In the genomic region with DNA sequence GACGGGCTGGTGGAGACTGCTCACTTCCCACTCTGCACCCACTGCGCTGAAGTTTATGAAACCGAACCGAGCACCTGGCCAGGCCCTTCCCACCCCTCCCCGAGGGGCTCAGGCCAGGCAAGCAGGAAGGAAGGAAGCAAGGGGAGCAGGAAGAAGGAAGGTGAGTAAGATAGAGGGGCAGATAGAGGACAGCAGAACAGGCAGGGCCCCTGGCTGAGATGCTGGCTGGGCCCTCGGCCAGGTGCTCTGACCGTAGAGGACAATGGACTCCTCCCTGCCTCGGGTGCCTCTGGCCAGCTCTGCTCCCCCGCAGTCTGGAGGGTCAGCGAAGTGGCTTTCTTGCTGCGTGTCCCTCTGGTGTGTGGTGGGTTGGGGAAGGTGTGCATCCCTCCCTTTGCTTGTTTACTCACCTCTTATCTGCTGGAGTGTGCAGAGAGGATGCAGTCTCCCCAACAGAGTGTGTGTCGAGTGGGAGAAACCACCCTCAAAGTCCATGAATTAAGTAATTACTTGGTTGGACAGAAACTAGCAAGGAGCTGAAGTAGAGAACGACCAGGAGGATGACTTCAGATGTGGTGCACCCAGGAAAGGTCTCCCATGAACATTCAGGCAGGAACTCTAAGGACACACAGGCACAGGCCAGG, we compare ENCODE assay signal across 3 cellular contexts.
TF ChIP-seq lines count a peak whose summit lies in the region.

No MANE protein-coding gene starts in this region.

TF ChIP-seq in SK-N-SH, 30 proteins besides CTCF, POLR2A, EP300 and RAD21 (continued from another document):
- TF ChIP-seq RXRA (IDR thresholded peaks at IDR 0.05; ENCODE audit: borderline replicate concordance, low read depth) (no peak), TAF1 (IDR thresholded peaks at IDR 0.05; ENCODE audit: borderline replicate concordance, low read depth, low read length) (no peak), SIN3A (IDR thresholded peaks at IDR 0.05; ENCODE audit: borderline replicate concordance, low read depth, low read length) (no peak), FOXM1 (IDR thresholded peaks at IDR 0.05; ENCODE audit: low read depth) (no peak), FOSL2 (IDR thresholded peaks at IDR 0.05; ENCODE audit: borderline replicate concordance, low read depth) (no peak), NFIC (IDR thresholded peaks at IDR 0.05; ENCODE audit: borderline replicate concordance) (no peak), CHD2 (IDR thresholded peaks at IDR 0.05; ENCODE audit: low read length, partially characterized antibody) (no peak), FOXJ3 (CRISPR knock-in tag; IDR thresholded peaks at IDR 0.05) (no peak), NRF1 (IDR thresholded peaks at IDR 0.05; ENCODE audit: low read depth, low read length) (no peak)
- TF ChIP-seq, protein P1, sequence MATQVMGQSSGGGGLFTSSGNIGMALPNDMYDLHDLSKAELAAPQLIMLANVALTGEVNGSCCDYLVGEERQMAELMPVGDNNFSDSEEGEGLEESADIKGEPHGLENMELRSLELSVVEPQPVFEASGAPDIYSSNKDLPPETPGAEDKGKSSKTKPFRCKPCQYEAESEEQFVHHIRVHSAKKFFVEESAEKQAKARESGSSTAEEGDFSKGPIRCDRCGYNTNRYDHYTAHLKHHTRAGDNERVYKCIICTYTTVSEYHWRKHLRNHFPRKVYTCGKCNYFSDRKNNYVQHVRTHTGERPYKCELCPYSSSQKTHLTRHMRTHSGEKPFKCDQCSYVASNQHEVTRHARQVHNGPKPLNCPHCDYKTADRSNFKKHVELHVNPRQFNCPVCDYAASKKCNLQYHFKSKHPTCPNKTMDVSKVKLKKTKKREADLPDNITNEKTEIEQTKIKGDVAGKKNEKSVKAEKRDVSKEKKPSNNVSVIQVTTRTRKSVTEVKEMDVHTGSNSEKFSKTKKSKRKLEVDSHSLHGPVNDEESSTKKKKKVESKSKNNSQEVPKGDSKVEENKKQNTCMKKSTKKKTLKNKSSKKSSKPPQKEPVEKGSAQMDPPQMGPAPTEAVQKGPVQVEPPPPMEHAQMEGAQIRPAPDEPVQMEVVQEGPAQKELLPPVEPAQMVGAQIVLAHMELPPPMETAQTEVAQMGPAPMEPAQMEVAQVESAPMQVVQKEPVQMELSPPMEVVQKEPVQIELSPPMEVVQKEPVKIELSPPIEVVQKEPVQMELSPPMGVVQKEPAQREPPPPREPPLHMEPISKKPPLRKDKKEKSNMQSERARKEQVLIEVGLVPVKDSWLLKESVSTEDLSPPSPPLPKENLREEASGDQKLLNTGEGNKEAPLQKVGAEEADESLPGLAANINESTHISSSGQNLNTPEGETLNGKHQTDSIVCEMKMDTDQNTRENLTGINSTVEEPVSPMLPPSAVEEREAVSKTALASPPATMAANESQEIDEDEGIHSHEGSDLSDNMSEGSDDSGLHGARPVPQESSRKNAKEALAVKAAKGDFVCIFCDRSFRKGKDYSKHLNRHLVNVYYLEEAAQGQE (IDR thresholded peaks at IDR 0.05; ENCODE audit: low read depth, low read length) = no peak
- TF ChIP-seq, protein P2, sequence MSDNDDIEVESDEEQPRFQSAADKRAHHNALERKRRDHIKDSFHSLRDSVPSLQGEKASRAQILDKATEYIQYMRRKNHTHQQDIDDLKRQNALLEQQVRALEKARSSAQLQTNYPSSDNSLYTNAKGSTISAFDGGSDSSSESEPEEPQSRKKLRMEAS (IDR thresholded peaks at IDR 0.05; ENCODE audit: low read depth) = no peak
TF ChIP-seq in SK-N-SH: peak in this region for 0.

TF ChIP-seq in SK-N-SH treated with all-trans-retinoic acid at 6 μM for 48 hours, 23 proteins besides CTCF, POLR2A, EP300 and RAD21:
- TF ChIP-seq, protein P3, sequence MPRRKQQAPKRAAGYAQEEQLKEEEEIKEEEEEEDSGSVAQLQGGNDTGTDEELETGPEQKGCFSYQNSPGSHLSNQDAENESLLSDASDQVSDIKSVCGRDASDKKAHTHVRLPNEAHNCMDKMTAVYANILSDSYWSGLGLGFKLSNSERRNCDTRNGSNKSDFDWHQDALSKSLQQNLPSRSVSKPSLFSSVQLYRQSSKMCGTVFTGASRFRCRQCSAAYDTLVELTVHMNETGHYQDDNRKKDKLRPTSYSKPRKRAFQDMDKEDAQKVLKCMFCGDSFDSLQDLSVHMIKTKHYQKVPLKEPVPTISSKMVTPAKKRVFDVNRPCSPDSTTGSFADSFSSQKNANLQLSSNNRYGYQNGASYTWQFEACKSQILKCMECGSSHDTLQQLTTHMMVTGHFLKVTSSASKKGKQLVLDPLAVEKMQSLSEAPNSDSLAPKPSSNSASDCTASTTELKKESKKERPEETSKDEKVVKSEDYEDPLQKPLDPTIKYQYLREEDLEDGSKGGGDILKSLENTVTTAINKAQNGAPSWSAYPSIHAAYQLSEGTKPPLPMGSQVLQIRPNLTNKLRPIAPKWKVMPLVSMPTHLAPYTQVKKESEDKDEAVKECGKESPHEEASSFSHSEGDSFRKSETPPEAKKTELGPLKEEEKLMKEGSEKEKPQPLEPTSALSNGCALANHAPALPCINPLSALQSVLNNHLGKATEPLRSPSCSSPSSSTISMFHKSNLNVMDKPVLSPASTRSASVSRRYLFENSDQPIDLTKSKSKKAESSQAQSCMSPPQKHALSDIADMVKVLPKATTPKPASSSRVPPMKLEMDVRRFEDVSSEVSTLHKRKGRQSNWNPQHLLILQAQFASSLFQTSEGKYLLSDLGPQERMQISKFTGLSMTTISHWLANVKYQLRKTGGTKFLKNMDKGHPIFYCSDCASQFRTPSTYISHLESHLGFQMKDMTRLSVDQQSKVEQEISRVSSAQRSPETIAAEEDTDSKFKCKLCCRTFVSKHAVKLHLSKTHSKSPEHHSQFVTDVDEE (CRISPR knock-in tag; IDR thresholded peaks at IDR 0.05) = no peak
- no peak for TF ChIP-seq ZFP3 (CRISPR knock-in tag; IDR thresholded peaks at IDR 0.05)
TF ChIP-seq in SK-N-SH treated with all-trans-retinoic acid at 6 μM for 48 hours: peak in this region for 0.

TF ChIP-seq in H1, 55 proteins besides CTCF, POLR2A, EP300 and RAD21:
- TF ChIP-seq, protein P4, sequence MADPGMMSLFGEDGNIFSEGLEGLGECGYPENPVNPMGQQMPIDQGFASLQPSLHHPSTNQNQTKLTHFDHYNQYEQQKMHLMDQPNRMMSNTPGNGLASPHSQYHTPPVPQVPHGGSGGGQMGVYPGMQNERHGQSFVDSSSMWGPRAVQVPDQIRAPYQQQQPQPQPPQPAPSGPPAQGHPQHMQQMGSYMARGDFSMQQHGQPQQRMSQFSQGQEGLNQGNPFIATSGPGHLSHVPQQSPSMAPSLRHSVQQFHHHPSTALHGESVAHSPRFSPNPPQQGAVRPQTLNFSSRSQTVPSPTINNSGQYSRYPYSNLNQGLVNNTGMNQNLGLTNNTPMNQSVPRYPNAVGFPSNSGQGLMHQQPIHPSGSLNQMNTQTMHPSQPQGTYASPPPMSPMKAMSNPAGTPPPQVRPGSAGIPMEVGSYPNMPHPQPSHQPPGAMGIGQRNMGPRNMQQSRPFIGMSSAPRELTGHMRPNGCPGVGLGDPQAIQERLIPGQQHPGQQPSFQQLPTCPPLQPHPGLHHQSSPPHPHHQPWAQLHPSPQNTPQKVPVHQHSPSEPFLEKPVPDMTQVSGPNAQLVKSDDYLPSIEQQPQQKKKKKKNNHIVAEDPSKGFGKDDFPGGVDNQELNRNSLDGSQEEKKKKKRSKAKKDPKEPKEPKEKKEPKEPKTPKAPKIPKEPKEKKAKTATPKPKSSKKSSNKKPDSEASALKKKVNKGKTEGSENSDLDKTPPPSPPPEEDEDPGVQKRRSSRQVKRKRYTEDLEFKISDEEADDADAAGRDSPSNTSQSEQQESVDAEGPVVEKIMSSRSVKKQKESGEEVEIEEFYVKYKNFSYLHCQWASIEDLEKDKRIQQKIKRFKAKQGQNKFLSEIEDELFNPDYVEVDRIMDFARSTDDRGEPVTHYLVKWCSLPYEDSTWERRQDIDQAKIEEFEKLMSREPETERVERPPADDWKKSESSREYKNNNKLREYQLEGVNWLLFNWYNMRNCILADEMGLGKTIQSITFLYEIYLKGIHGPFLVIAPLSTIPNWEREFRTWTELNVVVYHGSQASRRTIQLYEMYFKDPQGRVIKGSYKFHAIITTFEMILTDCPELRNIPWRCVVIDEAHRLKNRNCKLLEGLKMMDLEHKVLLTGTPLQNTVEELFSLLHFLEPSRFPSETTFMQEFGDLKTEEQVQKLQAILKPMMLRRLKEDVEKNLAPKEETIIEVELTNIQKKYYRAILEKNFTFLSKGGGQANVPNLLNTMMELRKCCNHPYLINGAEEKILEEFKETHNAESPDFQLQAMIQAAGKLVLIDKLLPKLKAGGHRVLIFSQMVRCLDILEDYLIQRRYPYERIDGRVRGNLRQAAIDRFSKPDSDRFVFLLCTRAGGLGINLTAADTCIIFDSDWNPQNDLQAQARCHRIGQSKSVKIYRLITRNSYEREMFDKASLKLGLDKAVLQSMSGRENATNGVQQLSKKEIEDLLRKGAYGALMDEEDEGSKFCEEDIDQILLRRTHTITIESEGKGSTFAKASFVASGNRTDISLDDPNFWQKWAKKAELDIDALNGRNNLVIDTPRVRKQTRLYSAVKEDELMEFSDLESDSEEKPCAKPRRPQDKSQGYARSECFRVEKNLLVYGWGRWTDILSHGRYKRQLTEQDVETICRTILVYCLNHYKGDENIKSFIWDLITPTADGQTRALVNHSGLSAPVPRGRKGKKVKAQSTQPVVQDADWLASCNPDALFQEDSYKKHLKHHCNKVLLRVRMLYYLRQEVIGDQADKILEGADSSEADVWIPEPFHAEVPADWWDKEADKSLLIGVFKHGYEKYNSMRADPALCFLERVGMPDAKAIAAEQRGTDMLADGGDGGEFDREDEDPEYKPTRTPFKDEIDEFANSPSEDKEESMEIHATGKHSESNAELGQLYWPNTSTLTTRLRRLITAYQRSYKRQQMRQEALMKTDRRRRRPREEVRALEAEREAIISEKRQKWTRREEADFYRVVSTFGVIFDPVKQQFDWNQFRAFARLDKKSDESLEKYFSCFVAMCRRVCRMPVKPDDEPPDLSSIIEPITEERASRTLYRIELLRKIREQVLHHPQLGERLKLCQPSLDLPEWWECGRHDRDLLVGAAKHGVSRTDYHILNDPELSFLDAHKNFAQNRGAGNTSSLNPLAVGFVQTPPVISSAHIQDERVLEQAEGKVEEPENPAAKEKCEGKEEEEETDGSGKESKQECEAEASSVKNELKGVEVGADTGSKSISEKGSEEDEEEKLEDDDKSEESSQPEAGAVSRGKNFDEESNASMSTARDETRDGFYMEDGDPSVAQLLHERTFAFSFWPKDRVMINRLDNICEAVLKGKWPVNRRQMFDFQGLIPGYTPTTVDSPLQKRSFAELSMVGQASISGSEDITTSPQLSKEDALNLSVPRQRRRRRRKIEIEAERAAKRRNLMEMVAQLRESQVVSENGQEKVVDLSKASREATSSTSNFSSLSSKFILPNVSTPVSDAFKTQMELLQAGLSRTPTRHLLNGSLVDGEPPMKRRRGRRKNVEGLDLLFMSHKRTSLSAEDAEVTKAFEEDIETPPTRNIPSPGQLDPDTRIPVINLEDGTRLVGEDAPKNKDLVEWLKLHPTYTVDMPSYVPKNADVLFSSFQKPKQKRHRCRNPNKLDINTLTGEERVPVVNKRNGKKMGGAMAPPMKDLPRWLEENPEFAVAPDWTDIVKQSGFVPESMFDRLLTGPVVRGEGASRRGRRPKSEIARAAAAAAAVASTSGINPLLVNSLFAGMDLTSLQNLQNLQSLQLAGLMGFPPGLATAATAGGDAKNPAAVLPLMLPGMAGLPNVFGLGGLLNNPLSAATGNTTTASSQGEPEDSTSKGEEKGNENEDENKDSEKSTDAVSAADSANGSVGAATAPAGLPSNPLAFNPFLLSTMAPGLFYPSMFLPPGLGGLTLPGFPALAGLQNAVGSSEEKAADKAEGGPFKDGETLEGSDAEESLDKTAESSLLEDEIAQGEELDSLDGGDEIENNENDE (IDR thresholded peaks at IDR 0.05; ENCODE audit: insufficient replicate concordance, low read length) = no peak
- TF ChIP-seq FOSL1 (IDR thresholded peaks at IDR 0.05; ENCODE audit: insufficient read depth, low read depth, low read length) (no peak), JUND (IDR thresholded peaks at IDR 0.05; ENCODE audit: low read length) (no peak), TAF7 (optimal IDR thresholded peaks at IDR 0.05; ENCODE audit: borderline replicate concordance, low read depth, low read length) (no peak), RFX5 (IDR thresholded peaks at IDR 0.05; ENCODE audit: borderline replicate concordance, low read depth, low read length) (no peak), CREB1 (IDR thresholded peaks at IDR 0.05) (no peak), GTF2F1 (IDR thresholded peaks at IDR 0.05; ENCODE audit: borderline replicate concordance, low read depth, low read length) (no peak), HDAC2 (IDR thresholded peaks at IDR 0.05; ENCODE audit: borderline replicate concordance in 1 of 2, low read depth in 2 of 2, low read length in 2 of 2) (no peak), MAFK (IDR thresholded peaks at IDR 0.05; ENCODE audit: low read depth, low read length) (no peak), CHD1 (IDR thresholded peaks at IDR 0.05; ENCODE audit: low read depth, low read length) (no peak), RBBP5 (IDR thresholded peaks at IDR 0.05; ENCODE audit: borderline replicate concordance, low read depth, low read length) (no peak), SIX5 (IDR thresholded peaks at IDR 0.05; ENCODE audit: low read depth, low read length) (no peak), TCF12 (IDR thresholded peaks at IDR 0.05; ENCODE audit: low read depth, low read length) (no peak), SP2 (IDR thresholded peaks at IDR 0.05; ENCODE audit: low read length) (no peak), HDAC6 (IDR thresholded peaks at IDR 0.05; ENCODE audit: low read depth, low read length) (no peak), KDM1A (IDR thresholded peaks at IDR 0.05; ENCODE audit: borderline replicate concordance, low read length) (no peak)
- TF ChIP-seq, protein P5, sequence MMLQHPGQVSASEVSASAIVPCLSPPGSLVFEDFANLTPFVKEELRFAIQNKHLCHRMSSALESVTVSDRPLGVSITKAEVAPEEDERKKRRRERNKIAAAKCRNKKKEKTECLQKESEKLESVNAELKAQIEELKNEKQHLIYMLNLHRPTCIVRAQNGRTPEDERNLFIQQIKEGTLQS (IDR thresholded peaks at IDR 0.05; ENCODE audit: insufficient read depth, low read depth, low read length) = no peak
TF ChIP-seq in H1: peak in this region for 0.
